Comparison of ENCODE assay signal across 26 cellular contexts in genomic region chr13:110061270-110061669, GRCh38.
"Had no signal": no experiment of that assay in that cellular context is flagged by ENCODE, and none has a peak within 500 bp of the region (broad histone marks: within the 10 kb centered on the region; RNA-seq: fewer than 3 reads in every experiment).

No MANE protein-coding gene starts in this region.

- H3K27me3 Mint-ChIP-seq: dendritic cell treated with granulocyte-macrophage colony-stimulating factor and Interleukin-4, amounts not matched to agents 40 ng/mL and 50 ng/mL, for 4 days; memory B cell; natural killer cell treated with Interleukin-12 subunit alpha and Interleukin-12 subunit beta and Interleukin-15 and Interleukin-18, amount 100 ng/mL, for 72 hours; progenitor cell of endocrine pancreas; stimulated activated naive B cell treated with anti-CD40 and anti-IgM and Interleukin-4, amounts not matched to agents 10 μg/mL and 1 μg/mL and 100 μg/mL, for 72 hours had no signal

- H3K4me1 ChIP-seq: colonic mucosa, gastroesophageal sphincter, parathyroid adenoma, tibial nerve, upper lobe of left lung had no signal

- H3K9me3 ChIP-seq: colonic mucosa, esophagus muscularis mucosa, gastroesophageal sphincter, heart left ventricle, right atrium auricular region, thoracic aorta, tibial nerve, upper lobe of left lung, vagina had no signal

- H3K36me3 ChIP-seq: colonic mucosa, esophagus muscularis mucosa, gastroesophageal sphincter, heart left ventricle, right atrium auricular region, thoracic aorta, tibial nerve, upper lobe of left lung, vagina had no signal

- H3K27ac Mint-ChIP-seq: dendritic cell treated with granulocyte-macrophage colony-stimulating factor and Interleukin-4, amounts not matched to agents 40 ng/mL and 50 ng/mL, for 4 days; memory B cell; natural killer cell treated with Interleukin-12 subunit alpha and Interleukin-12 subunit beta and Interleukin-15 and Interleukin-18, amount 100 ng/mL, for 72 hours; progenitor cell of endocrine pancreas; stimulated activated naive B cell treated with anti-CD40 and anti-IgM and Interleukin-4, amounts not matched to agents 10 μg/mL and 1 μg/mL and 100 μg/mL, for 72 hours; stimulated activated naive CD8-positive, alpha-beta T cell treated with anti-CD3 and anti-CD28 coated beads, Interleukin-15, Interleukin-2, amounts not matched to agents 100 ng/mL and 50 ng/mL, for 24 hours had no signal

- H3K27ac ChIP-seq: colonic mucosa, esophagus muscularis mucosa, foreskin keratinocyte, gastroesophageal sphincter, heart left ventricle, hepatocyte, parathyroid adenoma, thoracic aorta, tibial nerve, upper lobe of left lung, vagina had no signal

- H3K27me3 ChIP-seq: colonic mucosa, esophagus muscularis mucosa, foreskin keratinocyte, gastroesophageal sphincter, hepatocyte, right atrium auricular region, tibial nerve, upper lobe of left lung, vagina had no signal

- H3K4me3 Mint-ChIP-seq: dendritic cell treated with granulocyte-macrophage colony-stimulating factor and Interleukin-4, amounts not matched to agents 40 ng/mL and 50 ng/mL, for 4 days; memory B cell; natural killer cell treated with Interleukin-12 subunit alpha and Interleukin-12 subunit beta and Interleukin-15 and Interleukin-18, amount 100 ng/mL, for 72 hours; neural crest cell; stimulated activated naive B cell treated with anti-CD40 and anti-IgM and Interleukin-4, amounts not matched to agents 10 μg/mL and 1 μg/mL and 100 μg/mL, for 72 hours; stimulated activated naive CD8-positive, alpha-beta T cell treated with anti-CD3 and anti-CD28 coated beads, Interleukin-15, Interleukin-2, amounts not matched to agents 100 ng/mL and 50 ng/mL, for 24 hours had no signal

- H2AFZ ChIP-seq: hepatocyte, parathyroid adenoma had no signal

- H3K9me3 Mint-ChIP-seq: dendritic cell treated with granulocyte-macrophage colony-stimulating factor and Interleukin-4, amounts not matched to agents 40 ng/mL and 50 ng/mL, for 4 days; memory B cell; natural killer cell treated with Interleukin-12 subunit alpha and Interleukin-12 subunit beta and Interleukin-15 and Interleukin-18, amount 100 ng/mL, for 72 hours; neural crest cell; stimulated activated naive B cell treated with anti-CD40 and anti-IgM and Interleukin-4, amounts not matched to agents 10 μg/mL and 1 μg/mL and 100 μg/mL, for 72 hours had no signal

- H3K36me3 Mint-ChIP-seq: memory B cell; natural killer cell treated with Interleukin-12 subunit alpha and Interleukin-12 subunit beta and Interleukin-15 and Interleukin-18, amount 100 ng/mL, for 72 hours; stimulated activated naive B cell treated with anti-CD40 and anti-IgM and Interleukin-4, amounts not matched to agents 10 μg/mL and 1 μg/mL and 100 μg/mL, for 72 hours had no signal

- DNase-seq: colonic mucosa; effector CD8-positive, alpha-beta T cell; foreskin keratinocyte; heart left ventricle; kidney; small intestine; stimulated activated CD4-positive, alpha-beta T cell treated with anti-CD3 and anti-CD28 coated beads, Interleukin-15, amount 100 ng/mL, for 24 hours; stimulated activated CD4-positive, alpha-beta T cell treated with anti-CD3 and anti-CD28 coated beads, Interleukin-2, amount 100 ng/mL, for 48 hours; stimulated activated naive B cell treated with anti-CD40 and anti-IgM and Interleukin-4, amounts not matched to agents 10 μg/mL and 1 μg/mL and 100 μg/mL, for 72 hours; upper lobe of left lung had no signal

- FAIRE-seq: endothelial cell of umbilical vein, kidney, small intestine had no signal

- H3K9ac ChIP-seq: parathyroid adenoma had no signal

- H3K4me1 Mint-ChIP-seq: memory B cell; neural crest cell; stimulated activated naive B cell treated with anti-CD40 and anti-IgM and Interleukin-4, amounts not matched to agents 10 μg/mL and 1 μg/mL and 100 μg/mL, for 72 hours had no signal

- H3K4me3 ChIP-seq: colonic mucosa, esophagus muscularis mucosa, gastroesophageal sphincter, heart left ventricle, hepatocyte, lung, right atrium auricular region, thoracic aorta, tibial nerve, upper lobe of left lung, vagina had no signal

- ATAC-seq: natural killer cell treated with Interleukin-12 subunit alpha and Interleukin-12 subunit beta and Interleukin-15 and Interleukin-18, amount 100 ng/mL, for 72 hours; stimulated activated naive B cell treated with anti-CD40 and anti-IgM and Interleukin-4, amounts not matched to agents 10 μg/mL and 1 μg/mL and 100 μg/mL, for 72 hours had no signal

- H3K4me2 ChIP-seq: hepatocyte had no signal

- H3K79me2 ChIP-seq: hepatocyte, parathyroid adenoma had no signal
